In genomic region chr17:28925912-28926365, GRCh38 we compare ENCODE assay signal across 8 cellular contexts. TPM values are rescaled to one million over a fixed set of nuclear protein-coding genes. Genes with fewer than 3 reads are reported as not detected.
A peak's percentile ranks its signal among the peaks of the same experiment; 100 is the strongest.
DNase-seq lines count a peak whose midpoint lies in the region; ATAC-seq and TF ChIP-seq lines count a peak whose summit lies in the region.

No MANE protein-coding gene starts in this region.

- H3K9me3 ChIP-seq in RWPE2 (ENCODE audit: severe bottlenecking) (no peaks in the 10 kb centered on the region), mesenchymal stem cell (ENCODE audit: control insufficient read depth, low read length) (peaks cover 9% of the 10 kb centered on the region), HAP-1 (no peaks in the 10 kb centered on the region)

- no peak overlapping the region for H2BK5ac ChIP-seq in mesenchymal stem cell (ENCODE audit: low read depth, low read length, poor library complexity, severe bottlenecking)

- H2BK12ac ChIP-seq in mesenchymal stem cell (ENCODE audit: low read length in 2 of 2), result no peak overlapping the region

- H2AK5ac ChIP-seq in mesenchymal stem cell (ENCODE audit: low read length, severe bottlenecking), result no peak overlapping the region

- no peak overlapping the region for H2BK15ac ChIP-seq in mesenchymal stem cell (ENCODE audit: low read depth, poor library complexity, severe bottlenecking)

- no peak overlapping the region for H3K4me3 Mint-ChIP-seq in glutamatergic neuron (ENCODE audit: unreplicated experiment)

- peaks cover 69% of the 10 kb centered on the region for H3K36me3 ChIP-seq in RWPE2 (ENCODE audit: low read depth)
- H3K36me3 ChIP-seq in mesenchymal stem cell (ENCODE audit: control insufficient read depth in 1 of 2, insufficient read depth in 2 of 2, low read depth in 1 of 2, low read length in 2 of 2), result peaks cover 25 to 72% of the 10 kb centered on the region in 2 experiments
- peaks cover 44% of the 10 kb centered on the region for H3K36me3 ChIP-seq in HAP-1 (replicated peaks)

- TF ChIP-seq CTCF in RWPE2 (IDR thresholded peaks at IDR 0.05; ENCODE audit: poor library complexity, severe bottlenecking) (no peak), glutamatergic neuron (IDR thresholded peaks at IDR 0.05; ENCODE audit: partially characterized antibody, unreplicated experiment) (no peak)

- H3K36me3 Mint-ChIP-seq in glutamatergic neuron (ENCODE audit: unreplicated experiment), result no peaks in the 10 kb centered on the region

- H3K4me1 Mint-ChIP-seq in glutamatergic neuron (ENCODE audit: low read depth, unreplicated experiment), result peaks cover 5% of the 10 kb centered on the region

- no peak overlapping the region for H3K23ac ChIP-seq in mesenchymal stem cell (ENCODE audit: low read length in 2 of 2)

- H3K18ac ChIP-seq in mesenchymal stem cell (ENCODE audit: low read depth in 1 of 2, low read length in 2 of 2), result no peak overlapping the region

- H3K4me3 ChIP-seq in RWPE2 (ENCODE audit: severe bottlenecking) (no peak overlapping the region), mesenchymal stem cell (ENCODE audit: insufficient read depth in 1 of 2, low read depth in 1 of 2, low read length in 2 of 2) (peak overlapping the region in 1 of 2 experiments; percentile 43), HAP-1 (no peak overlapping the region)

- peak overlapping the region; percentile 49 for H3K27ac ChIP-seq in RWPE2 (ENCODE audit: poor library complexity, severe bottlenecking)
- peak overlapping the region; percentile 38 for H3K27ac ChIP-seq in mesenchymal stem cell (ENCODE audit: low read length, poor library complexity, severe bottlenecking)

- H3K4me1 ChIP-seq in RWPE2 (ENCODE audit: insufficient read depth, poor library complexity, severe bottlenecking) (peaks cover 19% of the 10 kb centered on the region), mesenchymal stem cell (ENCODE audit: control insufficient read depth, insufficient read depth, low read depth, low read length) (peaks cover 6% of the 10 kb centered on the region), HAP-1 (no peaks in the 10 kb centered on the region)

- WGBS in mesenchymal stem cell, result 0% methylated on average over 1 of the region's 2 CpGs

- H3K27me3 Mint-ChIP-seq in glutamatergic neuron (ENCODE audit: unreplicated experiment), result no peaks in the 10 kb centered on the region

- H3K14ac ChIP-seq in mesenchymal stem cell (ENCODE audit: low read length in 2 of 2), result no peak overlapping the region

- peak; percentile 70 for ATAC-seq in RWPE2 (ENCODE audit: low read depth)

- no peak overlapping the region for H3K4me2 ChIP-seq in mesenchymal stem cell (ENCODE audit: low read length, poor library complexity, severe bottlenecking)

- peaks cover 15% of the 10 kb centered on the region for H3K79me1 ChIP-seq in mesenchymal stem cell (replicated peaks; ENCODE audit: low read length, poor library complexity, severe bottlenecking)

- H4K91ac ChIP-seq in mesenchymal stem cell (ENCODE audit: low read length), result no peak overlapping the region

- no peak overlapping the region for H2AFZ ChIP-seq in mesenchymal stem cell (ENCODE audit: low read depth, low read length)

- peak overlapping the region; percentile 24 to 46 for H3K4ac ChIP-seq in mesenchymal stem cell (ENCODE audit: low read depth in 1 of 2, low read length in 2 of 2)

- no peaks in the 10 kb centered on the region for H3K9me3 Mint-ChIP-seq in glutamatergic neuron (ENCODE audit: unreplicated experiment)

- DNase-seq in activated CD8-positive, alpha-beta memory T cell treated with anti-CD3 and anti-CD28 coated beads for 4 hours (ENCODE audit: low read depth in 2 of 2), result peak; percentile 17 to 33
- DNase-seq in activated CD8-positive, alpha-beta memory T cell treated with anti-CD3 and anti-CD28 coated beads, Interleukin-2, amount 50 U/mL, for 48 hours, result no peak
- no peak for DNase-seq in RWPE2 (ENCODE audit: low spot score)
- peak; percentile 95 for DNase-seq in amniotic epithelial cell (ENCODE audit: low read depth)
- peak; percentile 93 for DNase-seq in mesenchymal stem cell
- no peak for DNase-seq in glutamatergic neuron
- DNase-seq in NCI-H1092 (lab: John Stamatoyannopoulos, UW), result no peak
- no peak for DNase-seq in HAP-1 (ENCODE audit: low spot score in 2 of 2)

- no peak overlapping the region for H4K8ac ChIP-seq in mesenchymal stem cell (ENCODE audit: low read length)

- H3K27ac Mint-ChIP-seq in glutamatergic neuron (ENCODE audit: unreplicated experiment), result no peak overlapping the region

- H3K27me3 ChIP-seq in RWPE2 (ENCODE audit: insufficient read depth, poor library complexity, severe bottlenecking) (no peaks in the 10 kb centered on the region), mesenchymal stem cell (ENCODE audit: control insufficient read depth in 1 of 2, insufficient read depth in 1 of 2, low read length in 2 of 2) (no peaks in the 10 kb centered on the region), HAP-1 (ENCODE audit: low read depth) (no peaks in the 10 kb centered on the region)

- H2BK120ac ChIP-seq in mesenchymal stem cell (ENCODE audit: low read depth, low read length), result no peak overlapping the region

- peak overlapping the region; percentile 54 for H3K9ac ChIP-seq in mesenchymal stem cell (ENCODE audit: low read length)

- in situ Hi-C loops in HAP-1 (cut with MboI; ENCODE audit: low sequenced_read_pairs), result no loop called here

RNA-seq across cellular contexts. Expression of gene DHRS13, which starts 23.1 kb away (rescaled TPM):
- polyA plus RNA-seq in mesenchymal stem cell (2013, experiment 1 of 2), result 1.8 TPM
- 1.7 TPM for polyA plus RNA-seq in mesenchymal stem cell (2013, experiment 2 of 2)
- 17.0 TPM for total RNA-seq in glutamatergic neuron (ENCODE audit: unreplicated experiment)

RNA-seq across cellular contexts. Expression of gene PHF12, which starts 25.4 kb away (rescaled TPM):
- 22.4 TPM for polyA plus RNA-seq in mesenchymal stem cell (2013, experiment 1 of 2)
- 20.9 TPM for polyA plus RNA-seq in mesenchymal stem cell (2013, experiment 2 of 2)
- 59.8 TPM for total RNA-seq in glutamatergic neuron (ENCODE audit: unreplicated experiment)

RNA-seq across cellular contexts. Expression of gene FLOT2, which starts 28.4 kb away (rescaled TPM):
- polyA plus RNA-seq in mesenchymal stem cell (2013, experiment 1 of 2), result 70.2 TPM
- polyA plus RNA-seq in mesenchymal stem cell (2013, experiment 2 of 2), result 65.0 TPM
- total RNA-seq in glutamatergic neuron (ENCODE audit: unreplicated experiment), result 143 TPM

Comparison
In these comparisons a context has a peak if more than half of its experiments do, and no peak if none do; other contexts are left out.
1. DNase-seq: peak in activated CD8-positive, alpha-beta memory T cell treated with anti-CD3 and anti-CD28 coated beads for 4 hours (2 of 2), amniotic epithelial cell (single experiment) and mesenchymal stem cell (single experiment); none in activated CD8-positive, alpha-beta memory T cell treated with anti-CD3 and anti-CD28 coated beads, Interleukin-2, amount 50 U/mL, for 48 hours (single experiment), RWPE2 (single experiment), glutamatergic neuron (single experiment), NCI-H1092 (single experiment) and HAP-1 (0 of 2).